ENCODE assay signal across 1 cellular context in genomic region chr12:21941522-21942376, GRCh38.
TF ChIP-seq lines count a peak whose summit lies in the region.

No MANE protein-coding gene starts in this region.

TF ChIP-seq in H1, 55 proteins besides CTCF, POLR2A, EP300 and RAD21:
- TF ChIP-seq POLR2AphosphoS5 (IDR thresholded peaks at IDR 0.05; ENCODE audit: low read depth, low read length) (no peak), GTF2F1 (IDR thresholded peaks at IDR 0.05; ENCODE audit: borderline replicate concordance, low read depth, low read length) (no peak), SUZ12 (IDR thresholded peaks at IDR 0.05; ENCODE audit: low read length) (peak; percentile 69; the same call in 1 of the 2 replicates), TEAD4 (IDR thresholded peaks at IDR 0.05; ENCODE audit: low read depth, low read length) (peak; percentile 95), KDM1A (IDR thresholded peaks at IDR 0.05; ENCODE audit: borderline replicate concordance, low read length) (peak; percentile 83; the same call in 1 of the 2 replicates), CEBPB (IDR thresholded peaks at IDR 0.05; ENCODE audit: low read depth, low read length) (no peak), EZH2 (IDR thresholded peaks at IDR 0.05; ENCODE audit: low read depth, low read length, severe bottlenecking) (peak; percentile 67), ZNF274 (IDR thresholded peaks at IDR 0.05; ENCODE audit: borderline replicate concordance, extremely low read depth, low read length) (no peak), HDAC2 (IDR thresholded peaks at IDR 0.05; ENCODE audit: borderline replicate concordance in 1 of 2, low read depth in 2 of 2, low read length in 2 of 2) (peak in 1 of 2 experiments; percentile 8; a peak in 2 of 4 replicates), MAX (IDR thresholded peaks at IDR 0.05) (peak; percentile 92), ASH2L (IDR thresholded peaks at IDR 0.05; ENCODE audit: low read length) (peak; percentile 41), E2F6 (IDR thresholded peaks at IDR 0.05) (peak; percentile 58), SIX5 (IDR thresholded peaks at IDR 0.05; ENCODE audit: low read depth, low read length) (no peak)
